36 cellular contexts compared by ENCODE assay signal in genomic region chr7:123888192-123888591, GRCh38. TPM values are rescaled to one million over a fixed set of nuclear protein-coding genes. Genes with fewer than 3 reads are reported as not detected.
"Had no signal": no experiment of that assay in that cellular context is flagged by ENCODE, and none has a peak within 500 bp of the region (broad histone marks: within the 10 kb centered on the region; RNA-seq: fewer than 3 reads in every experiment).

No MANE protein-coding gene starts in this region.

- H2AFZ ChIP-seq: PC-9 had no signal

- H3K27ac Mint-ChIP-seq: T-cell had no signal

- H3K4me3 Mint-ChIP-seq: T-cell had no signal

- H3K4me2 ChIP-seq: KMS-11, PC-9 had no signal

- H3K36me3 ChIP-seq: SJCRH30 had no signal

- H3K27ac ChIP-seq: KMS-11, PC-9, RWPE1, SJCRH30, SK-N-MC had no signal

- DNase-seq: Karpas-422, MM.1S, MV-4-11, NCI-H1092, NCI-H1105, NCI-H1417 treated with DMSO at 0.1 percent for 48 hours, NCI-H146, NCI-H1694, NCI-H187, NCI-H1930, NCI-H2029 treated with DMSO at 0.1 percent for 48 hours, NCI-H2081 treated with DMSO at 0.1 percent for 48 hours, NCI-H2107, NCI-H2171, NCI-H226, NCI-H446 treated with DMSO at 0.1 percent for 48 hours, NCI-H510A, NCI-H524, NCI-H526, NCI-H748 treated with DMSO at 0.1 percent for 48 hours, NCI-H82, PC-9, SHP77, SIG-M5, SJCRH30, T-cell had no signal

- H3K36me3 Mint-ChIP-seq: T-cell had no signal

- H3K4me1 Mint-ChIP-seq: T-cell had no signal

- H3K4me3 ChIP-seq: PC-9, SJCRH30, SK-N-MC had no signal

- H3K9me3 ChIP-seq: SJCRH30 had no signal

- ATAC-seq: Panc1, Right ventricle myocardium inferior, T-cell had no signal

- H3K9ac ChIP-seq: KMS-11 had no signal

- H3K27me3 ChIP-seq: SJCRH30 had no signal

- H3K4me1 ChIP-seq: SJCRH30 had no signal

RNA-seq across cellular contexts. Expression of gene SPAM1, which starts 36.8 kb away (rescaled TPM):
- total RNA-seq: LHCN-M2, MCF 10A, OCI-LY7, PC-9, Right ventricle myocardium inferior, RPMI7951, SJCRH30, SK-MEL-5, T-cell had no signal

RNA-seq across cellular contexts. Expression of gene HYAL4, which starts 43.2 kb away (rescaled TPM):
- total RNA-seq: LHCN-M2, MCF 10A, OCI-LY7, PC-9, Right ventricle myocardium inferior, RPMI7951, SJCRH30, SK-MEL-5, T-cell had no signal
